In genomic region chr5:161847447-161847846, GRCh38 we compare ENCODE assay signal across 1 cellular context.
TF ChIP-seq lines count a peak whose summit lies in the region.

No MANE protein-coding gene starts in this region.

TF ChIP-seq in GM23338, 12 proteins besides CTCF, POLR2A, EP300 and RAD21:
- TF ChIP-seq ZNF462 (CRISPR knock-in tag; IDR thresholded peaks at IDR 0.05): no peak
